8 cellular contexts compared by ENCODE assay signal in the genomic region with DNA sequence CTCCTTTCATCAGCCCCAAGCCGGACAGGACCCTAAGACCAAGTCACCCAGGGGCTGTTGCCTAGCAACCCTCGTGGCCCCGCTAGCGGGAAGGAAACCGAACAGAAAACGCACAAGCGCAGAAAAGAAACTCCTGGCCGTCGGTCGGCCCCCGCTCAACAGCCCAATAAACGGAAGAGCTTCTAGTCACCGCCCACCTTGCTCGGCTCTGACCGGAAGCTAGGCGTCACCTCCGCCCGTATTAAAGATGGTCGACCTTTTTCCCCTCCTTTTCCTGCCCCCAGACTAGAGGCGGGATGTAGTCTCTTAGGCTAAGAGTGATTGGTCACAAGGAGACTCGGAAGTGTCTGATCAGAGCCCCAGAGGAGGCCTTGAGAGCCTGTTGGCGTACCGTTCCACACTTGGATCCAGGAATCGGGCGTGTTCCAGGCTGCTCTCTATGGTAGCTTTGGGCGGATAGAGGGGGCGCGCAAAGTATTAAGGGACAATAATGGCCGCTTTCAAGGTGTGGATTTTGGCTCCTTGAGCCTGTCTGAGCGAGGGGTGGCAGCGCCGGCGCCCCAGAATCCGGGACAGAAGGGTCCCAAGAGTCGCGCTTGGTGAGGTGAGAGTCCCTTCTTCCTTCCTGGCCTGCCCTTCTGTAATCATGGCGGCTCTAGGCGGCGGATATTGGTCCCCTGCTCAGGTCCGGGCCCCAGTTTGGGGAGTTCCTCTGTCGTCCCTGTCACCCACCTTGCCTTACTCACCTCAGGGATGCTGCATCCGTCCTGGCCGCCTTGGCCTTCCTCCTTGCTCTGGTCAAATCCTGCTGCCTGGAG. TPM values are rescaled to one million over a fixed set of nuclear protein-coding genes. Genes with fewer than 3 reads are reported as not detected.
DNase-seq lines count a peak whose midpoint lies in the region; ATAC-seq and TF ChIP-seq lines count a peak whose summit lies in the region.

A gene (plus strand): TSS at position 400 of the 818 bp plus-strand sequence. CDS start 2,311 bp downstream, outside the sequence.
A gene (minus strand): TSS at position 173 of the 818 bp plus-strand sequence. CDS start 2,871 bp downstream, outside the sequence.

- TF ChIP-seq POLR2A in Peyer's patch (IDR thresholded peaks at IDR 0.05) = peak; percentile 83 to 84

- H3K36me3 ChIP-seq in KMS-11 (ENCODE audit: insufficient read depth) = no peaks in the 10 kb centered on the region; the same call in 1 of the 2 replicates
- peaks cover 0 to 47% (median 0%) of the 10 kb centered on the region in 3 donors for H3K36me3 ChIP-seq in Peyer's patch
- H3K36me3 ChIP-seq in muscle layer of colon (ENCODE audit: insufficient read depth, low read length) = peaks cover 37% of the 10 kb centered on the region

- H2AFZ ChIP-seq in KMS-11 (ENCODE audit: low read depth) = peak within 1 kb of the TSS; percentile 85

- H3K79me2 ChIP-seq in KMS-11 (ENCODE audit: insufficient read depth, low read depth) = peaks cover 56% of the 10 kb centered on the region

- H3K9ac ChIP-seq in KMS-11 (peak within 1 kb of the TSS; percentile 62), muscle layer of colon (ENCODE audit: low read length) (peak within 1 kb of the TSS; percentile 92)

- H3K9me3 ChIP-seq in Peyer's patch = no peaks in the 10 kb centered on the region
- H3K9me3 ChIP-seq in muscle layer of colon (ENCODE audit: low read length) = no peaks in the 10 kb centered on the region

- H3K27ac ChIP-seq in KMS-11 (peak within 1 kb of the TSS; percentile 41; the same call in 1 of the 2 replicates), Peyer's patch (peak within 1 kb of the TSS; percentile 83 to 93 (median 90)), muscle layer of colon (ENCODE audit: low read depth, low read length) (peak within 1 kb of the TSS; percentile 90)

- H3K4me3 ChIP-seq in KMS-11 (IDR thresholded peaks at IDR 0.05; ENCODE audit: insufficient read depth, low read depth, low read length) = no peak within 1 kb of the TSS
- peak within 1 kb of the TSS; percentile 79 to 94 (median 89) for H3K4me3 ChIP-seq in Peyer's patch
- H3K4me3 ChIP-seq in muscle layer of colon (ENCODE audit: low read depth in 1 of 2, low read length in 2 of 2) = peak within 1 kb of the TSS; percentile 81 to 95

- TF ChIP-seq CTCF in KMS-11 (conservative IDR thresholded peaks at IDR 0.05; ENCODE audit: low read depth, low read length) = no peak
- TF ChIP-seq CTCF in Peyer's patch (IDR thresholded peaks at IDR 0.05) = peak in 1 of 6 experiments; percentile 6

- ATAC-seq in GM21737 (IDR thresholded peaks at IDR 0.05; ENCODE audit: unreplicated experiment) (peak; percentile 97), esophagus mucosa (peak; percentile 100)

- H4K20me1 ChIP-seq in KMS-11 (ENCODE audit: insufficient read depth) = no peaks in the 10 kb centered on the region

- peak; percentile 92 for DNase-seq in DMS53 treated with DMSO at 0.1 percent for 48 hours (lab: John Stamatoyannopoulos, UW; ENCODE audit: unreplicated experiment)
- peak; percentile 90 to 97 (median 92) for DNase-seq in Peyer's patch
- DNase-seq in activated T-cell treated with anti-CD3 and anti-CD28 coated beads, Interleukin-2, amount 50 U/mL, for 48 hours = peak; percentile 89 to 91
- peak; percentile 78 for DNase-seq in stimulated activated CD8-positive, alpha-beta memory T cell treated with anti-CD3 and anti-CD28 coated beads, Interleukin-7, amount 100 ng/mL, for 24 hours (ENCODE audit: low read depth)

- H3K4me1 ChIP-seq in KMS-11 (ENCODE audit: low read depth, poor library complexity, severe bottlenecking) = peaks cover 21% of the 10 kb centered on the region
- peaks cover 0 to 33% (median 7%) of the 10 kb centered on the region in 4 donors for H3K4me1 ChIP-seq in Peyer's patch
- H3K4me1 ChIP-seq in muscle layer of colon (ENCODE audit: insufficient read depth, low read length) = peaks cover 27% of the 10 kb centered on the region

- peak within 1 kb of the TSS; percentile 100 for H3K4me2 ChIP-seq in KMS-11

- H3K27me3 ChIP-seq in KMS-11 (ENCODE audit: insufficient read depth, low read depth) (no peaks in the 10 kb centered on the region), Peyer's patch (no peaks in the 10 kb centered on the region), muscle layer of colon (ENCODE audit: control insufficient read depth in 1 of 2, insufficient read depth in 2 of 2, low read length in 2 of 2) (no peaks in the 10 kb centered on the region)

RNA-seq across cellular contexts. Expression of the first gene that starts in this region (rescaled TPM):
- total RNA-seq in Peyer's patch = 100 to 1,000 TPM in 2 of 4 donors, 10 to 100 TPM in 2; 44.3 to 171 (median 106) TPM
- 29.5 TPM for total RNA-seq in esophagus mucosa

RNA-seq across cellular contexts. Expression of the second gene that starts in this region (rescaled TPM):
- total RNA-seq in Peyer's patch = 10 to 100 TPM in 3 of 4 donors, 1 to 10 TPM in 1; 7.2 to 40.4 (median 13.4) TPM
- total RNA-seq in esophagus mucosa = 10.0 TPM
